ENCODE assay signal across 18 cellular contexts in genomic region chr7:157406971-157407370, GRCh38.
DNase-seq lines count a peak whose midpoint lies in the region; ATAC-seq and TF ChIP-seq lines count a peak whose summit lies in the region.
"Had no signal": no experiment of that assay in that cellular context is flagged by ENCODE, and none has a peak within 500 bp of the region (broad histone marks: within the 10 kb centered on the region; RNA-seq: fewer than 3 reads in every experiment).

No MANE protein-coding gene starts in this region.

- H3K4me1 ChIP-seq in GM23338 (ENCODE audit: insufficient read depth), result peaks cover 11% of the 10 kb centered on the region

- H3K27ac Mint-ChIP-seq in GM23338 (no peak overlapping the region), osteocyte (ENCODE audit: unreplicated experiment) (no peak overlapping the region)
- H3K27ac Mint-ChIP-seq: IgD-negative memory B cell had no signal

- ATAC-seq in GM23338 (no peak), HG02970 (IDR thresholded peaks at IDR 0.05; ENCODE audit: low FRiP score, unreplicated experiment) (no peak)

- H2AFZ ChIP-seq in GM23338, result no peak overlapping the region

- peaks cover 3% of the 10 kb centered on the region; the same call in 1 of the 3 replicates for H3K9me3 Mint-ChIP-seq in GM23338
- H3K9me3 Mint-ChIP-seq in osteocyte (ENCODE audit: unreplicated experiment), result no peaks in the 10 kb centered on the region
- H3K9me3 Mint-ChIP-seq: CD4-positive, alpha-beta memory T cell; HFFc6; IgD-negative memory B cell had no signal

- peaks cover 48% of the 10 kb centered on the region for H3F3A ChIP-seq in GM23338 (replicated peaks; ENCODE audit: low read depth)

- peaks cover 53% of the 10 kb centered on the region for H3K36me3 Mint-ChIP-seq in GM23338 (ENCODE audit: low read depth)
- peaks cover 12% of the 10 kb centered on the region for H3K36me3 Mint-ChIP-seq in osteocyte (ENCODE audit: unreplicated experiment)

- H3K79me2 ChIP-seq in GM23338 (replicated peaks; ENCODE audit: insufficient read depth), result peaks cover 72% of the 10 kb centered on the region

- DNase-seq in D341Med (ENCODE audit: low spot score) (peak; percentile 24), GM23338 (ENCODE audit: low spot score) (no peak), islet precursor cell (peak; percentile 44), osteocyte (ENCODE audit: extremely low spot score, unreplicated experiment) (peak; percentile 83), NOMO-1 treated with DMSO at 0.1 percent for 48 hours (lab: John Stamatoyannopoulos, UW; ENCODE audit: unreplicated experiment) (no peak), SK-N-DZ (ENCODE audit: low spot score) (no peak)
- DNase-seq in stimulated activated CD4-positive, alpha-beta T cell treated with anti-CD3 and anti-CD28 coated beads, Interleukin-2, amount 100 ng/mL, for 24 hours, result no peak
- DNase-seq: BE2C; CD4-positive, alpha-beta memory T cell; DMS153; DMS79 treated with DMSO at 0.1 percent for 48 hours; EL; HCEC 1CT; HFFc6 had no signal

- H3K27me3 Mint-ChIP-seq in GM23338 (ENCODE audit: insufficient read depth, low read depth, poor library complexity) (peaks cover 36% of the 10 kb centered on the region), osteocyte (ENCODE audit: unreplicated experiment) (no peaks in the 10 kb centered on the region)
- H3K27me3 Mint-ChIP-seq: CD4-positive, alpha-beta memory T cell; IgD-negative memory B cell had no signal

- no peak overlapping the region for H3K4me2 ChIP-seq in GM23338
- H3K4me2 ChIP-seq: A549 had no signal

- no peak overlapping the region for H3K4me3 ChIP-seq in GM23338
- H3K4me3 ChIP-seq: A549 had no signal

- H3K4me1 Mint-ChIP-seq in GM23338, result peaks cover 30% of the 10 kb centered on the region
- peaks cover 13% of the 10 kb centered on the region for H3K4me1 Mint-ChIP-seq in osteocyte (ENCODE audit: unreplicated experiment)

- TF ChIP-seq CTCF in GM23338 (conservative IDR thresholded peaks at IDR 0.05; ENCODE audit: low read depth in 2 of 2) (no peak), osteocyte (IDR thresholded peaks at IDR 0.05) (no peak)

- no peak overlapping the region for H3K27ac ChIP-seq in GM23338 (ENCODE audit: low read depth)
- H3K27ac ChIP-seq: C4-2B had no signal

- H3K27me3 ChIP-seq in GM23338 (ENCODE audit: insufficient read depth), result no peaks in the 10 kb centered on the region
- H3K27me3 ChIP-seq: BE2C had no signal

- H3K9me2 ChIP-seq in GM23338 (ENCODE audit: insufficient read depth), result no peaks in the 10 kb centered on the region

- no peaks in the 10 kb centered on the region for H3K36me3 ChIP-seq in GM23338 (ENCODE audit: insufficient read depth)

- H3K4me3 Mint-ChIP-seq in GM23338, result no peak overlapping the region
- H3K4me3 Mint-ChIP-seq in osteocyte (ENCODE audit: unreplicated experiment), result no peak overlapping the region
- H3K4me3 Mint-ChIP-seq: CD4-positive, alpha-beta memory T cell; HFFc6; IgD-negative memory B cell had no signal

- H4K20me1 ChIP-seq in GM23338 (replicated peaks; ENCODE audit: insufficient read depth), result peaks cover 36% of the 10 kb centered on the region

TF ChIP-seq in GM23338, 12 proteins besides CTCF, POLR2A, EP300 and RAD21:
- TF ChIP-seq CREB1 (CRISPR knock-in tag; IDR thresholded peaks at IDR 0.05; ENCODE audit: low read depth) (no peak), ZNF462 (CRISPR knock-in tag; IDR thresholded peaks at IDR 0.05) (no peak), STAT1 (IDR thresholded peaks at IDR 0.05; ENCODE audit: unreplicated experiment) (no peak), EZH2 (IDR thresholded peaks at IDR 0.05; ENCODE audit: low read depth, unreplicated experiment) (no peak), ZNF331 (CRISPR knock-in tag; IDR thresholded peaks at IDR 0.05; ENCODE audit: low read depth) (peak; percentile 74), NANOG (IDR thresholded peaks at IDR 0.05; ENCODE audit: borderline replicate concordance) (no peak), REST (IDR thresholded peaks at IDR 0.05; ENCODE audit: unreplicated experiment) (no peak)

Comparison
In these comparisons a context has a peak if more than half of its experiments do, and no peak if none do; other contexts are left out.
1. DNase-seq: peak in D341Med (single experiment), islet precursor cell (single experiment) and osteocyte (single experiment); none in GM23338 (single experiment), stimulated activated CD4-positive, alpha-beta T cell treated with anti-CD3 and anti-CD28 coated beads, Interleukin-2, amount 100 ng/mL, for 24 hours (0 of 2), NOMO-1 treated with DMSO at 0.1 percent for 48 hours (single experiment) and SK-N-DZ (single experiment).